Comparison of ENCODE assay signal across 13 cellular contexts in genomic region chr5:150757087-150757649, GRCh38. TPM values are rescaled to one million over a fixed set of nuclear protein-coding genes. Genes with fewer than 3 reads are reported as not detected.
A peak's percentile ranks its signal among the peaks of the same experiment; 100 is the strongest.
DNase-seq lines count a peak whose midpoint lies in the region; ATAC-seq and TF ChIP-seq lines count a peak whose summit lies in the region.
"Had no signal": no experiment of that assay in that cellular context is flagged by ENCODE, and none has a peak within 500 bp of the region (broad histone marks: within the 10 kb centered on the region; RNA-seq: fewer than 3 reads in every experiment).

No MANE protein-coding gene starts in this region.

- H3K36me3 ChIP-seq in subcutaneous abdominal adipose tissue (ENCODE audit: control insufficient read depth in 5 of 5, insufficient read depth in 5 of 5, low read length in 5 of 5) = peaks cover 25 to 35% (median 28%) of the 10 kb centered on the region in 5 donors

- no peaks in the 10 kb centered on the region for H3K27me3 ChIP-seq in subcutaneous abdominal adipose tissue (ENCODE audit: control insufficient read depth in 5 of 5, insufficient read depth in 4 of 5, low read length in 5 of 5)

- H3K4me1 Mint-ChIP-seq in activated T-cell treated with anti-CD3 and anti-CD28 coated beads, Interleukin-2, amount 50 U/mL, for 72 hours (ENCODE audit: low read depth) = peaks cover 55% of the 10 kb centered on the region

- peaks cover 15 to 34% of the 10 kb centered on the region in 2 donors for H3K36me3 Mint-ChIP-seq in activated T-cell treated with anti-CD3 and anti-CD28 coated beads, Interleukin-2, amount 50 U/mL, for 72 hours (ENCODE audit: insufficient read depth in 2 of 2)

- H3K4me3 Mint-ChIP-seq in activated T-cell treated with anti-CD3 and anti-CD28 coated beads, Interleukin-2, amount 50 U/mL, for 72 hours = peak overlapping the region in 1 of 2 donors; percentile 82

- H3K9me3 ChIP-seq in subcutaneous abdominal adipose tissue (ENCODE audit: control insufficient read depth in 5 of 5, low read length in 5 of 5) = no peaks in the 10 kb centered on the region
- H3K9me3 ChIP-seq: mucosa of descending colon had no signal

- peak overlapping the region; percentile 75 for H3K4me3 ChIP-seq in fibroblast of the aortic adventitia (ENCODE audit: low read depth, low read length)
- peak overlapping the region in 2 of 5 donors; percentile 18 to 90 for H3K4me3 ChIP-seq in subcutaneous abdominal adipose tissue (ENCODE audit: low read depth in 1 of 5, low read length in 5 of 5)
- H3K4me3 ChIP-seq: mucosa of descending colon had no signal

- H3K27ac Mint-ChIP-seq in activated T-cell treated with anti-CD3 and anti-CD28 coated beads, Interleukin-2, amount 50 U/mL, for 72 hours = peak overlapping the region; percentile 81

- DNase-seq in activated T-cell treated with anti-CD3 and anti-CD28 coated beads, Interleukin-2, amount 50 U/mL, for 72 hours = no peak
- no peak for DNase-seq in activated T-cell treated with anti-CD3 and anti-CD28 coated beads, Interleukin-2, amount 50 U/mL, for 1 hour
- no peak for DNase-seq in fibroblast of the aortic adventitia (ENCODE audit: low read depth)
- DNase-seq in nucleus accumbens (lab: John Stamatoyannopoulos, UW) = no peak
- no peak for DNase-seq in DMS114 treated with DMSO at 0.1 percent for 48 hours (lab: John Stamatoyannopoulos, UW; ENCODE audit: unreplicated experiment)
- DNase-seq: anterior cingulate cortex; COR-L47; mucosa of descending colon; SHP77 treated with DMSO at 0.1 percent for 48 hours; stimulated activated CD8-positive, alpha-beta memory T cell treated with anti-CD3 and anti-CD28 coated beads, Interleukin-4, amount 100 ng/mL, for 48 hours had no signal

- H3K27me3 Mint-ChIP-seq in activated T-cell treated with anti-CD3 and anti-CD28 coated beads, Interleukin-2, amount 50 U/mL, for 72 hours (ENCODE audit: low read depth) = no peaks in the 10 kb centered on the region

- no peak for TF ChIP-seq CTCF in VCaP (conservative IDR thresholded peaks at IDR 0.05)
- TF ChIP-seq CTCF in fibroblast of the aortic adventitia (IDR thresholded peaks at IDR 0.05; ENCODE audit: insufficient read depth, low read length) = no peak

- H3K9ac ChIP-seq in subcutaneous abdominal adipose tissue (ENCODE audit: low read length in 5 of 5) = peak overlapping the region in 3 of 5 donors; percentile 78 to 99 (median 95)

- H3K27ac ChIP-seq in VCaP = peak overlapping the region; percentile 94
- H3K27ac ChIP-seq in subcutaneous abdominal adipose tissue (ENCODE audit: low read depth, low read length) = peak overlapping the region; percentile 97

- H3K4me1 ChIP-seq in subcutaneous abdominal adipose tissue (ENCODE audit: control insufficient read depth in 5 of 5, insufficient read depth in 5 of 5, low read length in 5 of 5) = peaks cover 4 to 27% (median 23%) of the 10 kb centered on the region in 5 donors

- ATAC-seq in activated T-cell treated with anti-CD3 and anti-CD28 coated beads, Interleukin-2, amount 50 U/mL, for 72 hours (replicated peaks in 1 of 2) = no peak
- ATAC-seq in HG02642 (IDR thresholded peaks at IDR 0.05; ENCODE audit: poor library complexity, unreplicated experiment) = no peak
- ATAC-seq: mucosa of descending colon had no signal

- no peaks in the 10 kb centered on the region for H3K9me3 Mint-ChIP-seq in activated T-cell treated with anti-CD3 and anti-CD28 coated beads, Interleukin-2, amount 50 U/mL, for 72 hours

RNA-seq across cellular contexts. Expression of gene DCTN4, which starts 1.6 kb away (rescaled TPM):
- 10 to 100 TPM; 58.1 to 61.5 TPM for total RNA-seq in activated T-cell treated with anti-CD3 and anti-CD28 coated beads, Interleukin-2, amount 50 U/mL, for 72 hours
- 38.5 and 73.9 TPM in 2 replicates for total RNA-seq in fibroblast of the aortic adventitia (ENCODE audit: low replicate concordance)

RNA-seq across cellular contexts. Expression of gene SMIM3, which starts 21.4 kb away (rescaled TPM):
- 10 to 100 TPM; 24.7 to 38.0 TPM for total RNA-seq in activated T-cell treated with anti-CD3 and anti-CD28 coated beads, Interleukin-2, amount 50 U/mL, for 72 hours
- 15.0 and 61.8 TPM in 2 replicates for total RNA-seq in fibroblast of the aortic adventitia (ENCODE audit: low replicate concordance)

RNA-seq across cellular contexts. Expression of gene RBM22, which starts 56.3 kb away (rescaled TPM):
- 10 to 100 TPM; 86.2 to 97.2 TPM for total RNA-seq in activated T-cell treated with anti-CD3 and anti-CD28 coated beads, Interleukin-2, amount 50 U/mL, for 72 hours
- 35.7 and 60.4 TPM in 2 replicates for total RNA-seq in fibroblast of the aortic adventitia (ENCODE audit: low replicate concordance)
